In genomic region chr10:77926566-77927342, GRCh38 we compare ENCODE assay signal across 8 cellular contexts. TPM values are rescaled to one million over a fixed set of nuclear protein-coding genes. Genes with fewer than 3 reads are reported as not detected.
A peak's percentile ranks its signal among the peaks of the same experiment; 100 is the strongest.
DNase-seq lines count a peak whose midpoint lies in the region; ATAC-seq and TF ChIP-seq lines count a peak whose summit lies in the region.

Gene DLG5, minus strand, starts transcription at chr10:77926755. Its CDS starts 235 bp downstream, at chr10:77926520.

- peak; percentile 66 for ATAC-seq in HG02642 (IDR thresholded peaks at IDR 0.05; ENCODE audit: poor library complexity, unreplicated experiment)
- ATAC-seq in PC-3, result peak; percentile 77
- ATAC-seq in gastrocnemius medialis, result peak; percentile 71 to 75

- peak; percentile 53 to 64 for TF ChIP-seq POLR2A in gastrocnemius medialis (IDR thresholded peaks at IDR 0.05)

- POLR2A ChIA-PET in PC-3 (lab: Charles Lee; ENCODE audit: unreplicated experiment), result interaction anchor here (0.5 to 1.2 kb wide), 5 partner anchors 12 to 88 kb away, joined by 3 to 5 read pairs (median 4); no protein-coding TSS in a partner anchor
- POLR2A ChIA-PET in MCF 10A (lab: Yijun Ruan, JAX), result interaction anchor here (0.6 to 6.4 kb wide), 21 partner anchors 13 to 1905 kb away, joined by 3 to 79 read pairs (median 8); partner anchors contain the start of gene POLR3A

- in situ Hi-C loops in gastrocnemius medialis (cut with MboI; ENCODE audit: low sequenced_read_pairs in 4 of 4), result loop anchor here in 1 of 4 donors (10.0 kb wide), 1 partner anchor 82 kb away; no protein-coding TSS in a partner anchor

- peaks cover 35% of the 10 kb centered on the region for H4K20me1 ChIP-seq in PC-3 (ENCODE audit: low read length)

- BruUV-seq in PC-3 (replicated peaks; lab: Mats Ljungman, UMichigan), result no TSS peak
- no TSS peak for BruUV-seq in MCF 10A (replicated peaks; lab: Mats Ljungman, UMichigan)

- H3K27me3 Mint-ChIP-seq in MCF 10A (ENCODE audit: insufficient read depth, unreplicated experiment), result no peaks in the 10 kb centered on the region

- H3K4me3 ChIP-seq in PC-3 (ENCODE audit: low read length) (peak within 1 kb of the TSS; percentile 74), iPS-18a (ENCODE audit: low read length) (peak within 1 kb of the TSS; percentile 74), gastrocnemius medialis (peak within 1 kb of the TSS; percentile 63 to 92 (median 78))

- CTCF ChIA-PET in PC-3 (lab: Charles Lee) (interaction anchor here (0.6 to 2.6 kb wide), 5 partner anchors 48 to 103 kb away, joined by 3 to 11 read pairs (median 6); partner anchors contain the start of gene POLR3A), MCF 10A (lab: Yijun Ruan, JAX) (interaction anchor here (0.5 to 2.1 kb wide), 13 partner anchors 16 to 93 kb away, joined by 3 to 7 read pairs (median 3); no protein-coding TSS in a partner anchor)

- H3K4me2 ChIP-seq in PC-3 (ENCODE audit: low read length), result peak within 1 kb of the TSS; percentile 91

- peak; percentile 34; the same call in 1 of the 2 replicates for TF ChIP-seq CTCF in PC-3 (conservative IDR thresholded peaks at IDR 0.05; ENCODE audit: low read depth, low read length)
- no peak for TF ChIP-seq CTCF in MCF 10A (IDR thresholded peaks at IDR 0.05; ENCODE audit: unreplicated experiment)
- TF ChIP-seq CTCF in gastrocnemius medialis (IDR thresholded peaks at IDR 0.05 in 4 of 5, conservative IDR thresholded peaks at IDR 0.05 in 1 of 5), result peak in 3 of 5 experiments; percentile 23 to 29 (median 25)

- peaks cover 23% of the 10 kb centered on the region for H3K36me3 Mint-ChIP-seq in MCF 10A (ENCODE audit: insufficient read depth, unreplicated experiment)

- peak within 1 kb of the TSS; percentile 64 for H3K9ac ChIP-seq in PC-3 (ENCODE audit: low read length)
- H3K9ac ChIP-seq in iPS-18a (ENCODE audit: low read length), result peak within 1 kb of the TSS; percentile 59

- peaks cover under 1% of the 10 kb centered on the region; the same call in 1 of the 2 replicates for H3K36me3 ChIP-seq in PC-3 (ENCODE audit: low read depth, low read length)
- H3K36me3 ChIP-seq in iPS-18a (ENCODE audit: control insufficient read depth, low read depth, low read length), result no peaks in the 10 kb centered on the region
- no peaks in the 10 kb centered on the region for H3K36me3 ChIP-seq in gastrocnemius medialis

- H3F3A ChIP-seq in PC-3 (ENCODE audit: low read length, unreplicated experiment), result no peaks in the 10 kb centered on the region

- H3K4me3 Mint-ChIP-seq in MCF 10A (ENCODE audit: unreplicated experiment), result peak within 1 kb of the TSS; percentile 90

- H3K4me1 ChIP-seq in PC-3 (ENCODE audit: insufficient read depth, low read length), result peaks cover 39% of the 10 kb centered on the region
- H3K4me1 ChIP-seq in iPS-18a (ENCODE audit: control insufficient read depth, low read depth, low read length), result peaks cover 6% of the 10 kb centered on the region
- peaks cover 22 to 23% of the 10 kb centered on the region in 2 donors for H3K4me1 ChIP-seq in gastrocnemius medialis

- no peaks in the 10 kb centered on the region for H3K9me3 Mint-ChIP-seq in MCF 10A (ENCODE audit: unreplicated experiment)

- H3K27ac ChIP-seq in PC-3 (ENCODE audit: low read length) (no peak within 1 kb of the TSS), iPS-18a (ENCODE audit: low read length) (no peak within 1 kb of the TSS), gastrocnemius medialis (peak within 1 kb of the TSS; percentile 79 to 91 (median 84))

- H3K4me1 Mint-ChIP-seq in MCF 10A (ENCODE audit: insufficient read depth, unreplicated experiment), result peaks cover 29% of the 10 kb centered on the region

- peak within 1 kb of the TSS; percentile 67 for H2AFZ ChIP-seq in PC-3 (ENCODE audit: low read length)

- intact Hi-C loops in PC-3 (cut with micrococcal nuclease), result loop anchor here (1.0 to 10.0 kb wide), 6 partner anchors 23 to 762 kb away; partner anchors contain the start of gene POLR3A
- intact Hi-C loops in MCF 10A (cut with micrococcal nuclease), result loop anchor here (1.0 to 10.0 kb wide), 3 partner anchors 46 to 80 kb away; no protein-coding TSS in a partner anchor
- intact Hi-C loops in gastrocnemius medialis (cut with DNase I; ENCODE audit: low total_unique reads), result loop anchor here (1.0 to 2.0 kb wide), 3 partner anchors 46 to 80 kb away; no protein-coding TSS in a partner anchor

- H3K27me3 ChIP-seq in PC-3 (ENCODE audit: low read length) (no peaks in the 10 kb centered on the region), iPS-18a (ENCODE audit: control insufficient read depth, insufficient read depth, low read length) (peaks cover 15% of the 10 kb centered on the region), gastrocnemius medialis (no peaks in the 10 kb centered on the region)

- H3K9me2 ChIP-seq in PC-3 (replicated peaks; ENCODE audit: low read length), result no peaks in the 10 kb centered on the region

- peak; percentile 63 for DNase-seq in activated effector memory CD4-positive, alpha-beta T cell treated with anti-CD3 and anti-CD28 coated beads, Interleukin-2, amount 50 U/mL, for 16 hours
- DNase-seq in activated effector memory CD4-positive, alpha-beta T cell treated with Interleukin-2 at 50 U/mL for 16 hours, result no peak
- DNase-seq in PC-3 (peak; percentile 89), MCF 10A (ENCODE audit: unreplicated experiment) (peak; percentile 61), gastrocnemius medialis (peak; percentile 43 to 59), cortex of kidney (lab: John Stamatoyannopoulos, UW) (no peak)

- peak within 1 kb of the TSS; percentile 80 for H3K27ac Mint-ChIP-seq in MCF 10A (ENCODE audit: low read depth, unreplicated experiment)

- H3K9me3 ChIP-seq in PC-3 (ENCODE audit: low read length) (no peaks in the 10 kb centered on the region), iPS-18a (ENCODE audit: control insufficient read depth, low read depth, low read length) (no peaks in the 10 kb centered on the region), gastrocnemius medialis (no peaks in the 10 kb centered on the region)

- H3K79me2 ChIP-seq in PC-3 (ENCODE audit: low read length), result peaks cover 44% of the 10 kb centered on the region

RNA-seq across cellular contexts. Expression of gene DLG5, which starts in this region (rescaled TPM):
- total RNA-seq in PC-3 (2014; rRNA removed), result 118 and 158 TPM in 2 replicates
- 126 and 127 TPM in 2 replicates for total RNA-seq in MCF 10A (2022)
- total RNA-seq in gastrocnemius medialis, result 10 to 100 TPM; 28.6 to 51.2 (median 40.3) TPM

Comparison
In these comparisons a context has a peak if more than half of its experiments do, and no peak if none do; other contexts are left out.
1. DNase-seq: peak in activated effector memory CD4-positive, alpha-beta T cell treated with anti-CD3 and anti-CD28 coated beads, Interleukin-2, amount 50 U/mL, for 16 hours (single experiment), PC-3 (single experiment), MCF 10A (single experiment) and gastrocnemius medialis (2 of 2); none in activated effector memory CD4-positive, alpha-beta T cell treated with Interleukin-2 at 50 U/mL for 16 hours (single experiment) and cortex of kidney (single experiment).
2. H3K27ac ChIP-seq: peak in gastrocnemius medialis (4 of 4); none in PC-3 (single experiment) and iPS-18a (single experiment).
3. Peak in every context shown above with its lines, with median percentiles within 50 percentile points of each other: ATAC-seq and H3K4me3 ChIP-seq.